In genomic region chr4:113646456-113646809, GRCh38 we compare ENCODE assay signal across 9 cellular contexts.
DNase-seq lines count a peak whose midpoint lies in the region; ATAC-seq, FAIRE-seq and TF ChIP-seq lines count a peak whose summit lies in the region.
"Had no signal": no experiment of that assay in that cellular context is flagged by ENCODE, and none has a peak within 500 bp of the region (broad histone marks: within the 10 kb centered on the region; RNA-seq: fewer than 3 reads in every experiment).

No MANE protein-coding gene starts in this region.

- H3K36me3 ChIP-seq in GM23338 (ENCODE audit: insufficient read depth) (no peaks in the 10 kb centered on the region), pancreas (no peaks in the 10 kb centered on the region)

- H3K36me3 Mint-ChIP-seq in GM23338 (ENCODE audit: low read depth) = no peaks in the 10 kb centered on the region
- H3K36me3 Mint-ChIP-seq in natural killer cell treated with Interleukin-12 subunit alpha and Interleukin-12 subunit beta and Interleukin-15 and Interleukin-18, amount 100 ng/mL, for 72 hours = no peaks in the 10 kb centered on the region

- no peaks in the 10 kb centered on the region for H4K20me1 ChIP-seq in GM23338 (replicated peaks; ENCODE audit: insufficient read depth)

- intact Hi-C loops in pancreas (cut with DNase I) = no loop called here

- ATAC-seq in GM23338 = peak; percentile 94
- peak in 3 of 4 donors; percentile 12 to 29 (median 26) for ATAC-seq in pancreas
- no peak for ATAC-seq in natural killer cell treated with Interleukin-12 subunit alpha and Interleukin-12 subunit beta and Interleukin-15 and Interleukin-18, amount 100 ng/mL, for 72 hours

- H3K4me2 ChIP-seq in GM23338 = peak overlapping the region; percentile 31; the same call in 1 of the 2 replicates

- H3K27ac ChIP-seq in GM23338 (ENCODE audit: low read depth) = peak overlapping the region; percentile 87
- peak overlapping the region in 2 of 4 donors; percentile 42 to 49 for H3K27ac ChIP-seq in pancreas

- no peaks in the 10 kb centered on the region for H3K27me3 Mint-ChIP-seq in GM23338 (ENCODE audit: insufficient read depth, low read depth, poor library complexity)
- H3K27me3 Mint-ChIP-seq in natural killer cell treated with Interleukin-12 subunit alpha and Interleukin-12 subunit beta and Interleukin-15 and Interleukin-18, amount 100 ng/mL, for 72 hours = no peaks in the 10 kb centered on the region
- H3K27me3 Mint-ChIP-seq: memory B cell had no signal

- peak overlapping the region; percentile 91 for H3K27ac Mint-ChIP-seq in GM23338
- H3K27ac Mint-ChIP-seq in natural killer cell treated with Interleukin-12 subunit alpha and Interleukin-12 subunit beta and Interleukin-15 and Interleukin-18, amount 100 ng/mL, for 72 hours = no peak overlapping the region
- H3K27ac Mint-ChIP-seq: memory B cell had no signal

- H3K4me3 ChIP-seq in GM23338 = no peak overlapping the region
- no peak overlapping the region for H3K4me3 ChIP-seq in fibroblast of the aortic adventitia (ENCODE audit: low read depth, low read length)
- H3K4me3 ChIP-seq in pancreas = no peak overlapping the region

- no peak for TF ChIP-seq CTCF in GM23338 (conservative IDR thresholded peaks at IDR 0.05; ENCODE audit: low read depth in 2 of 2)
- no peak for TF ChIP-seq CTCF in fibroblast of the aortic adventitia (IDR thresholded peaks at IDR 0.05; ENCODE audit: insufficient read depth, low read length)
- no peak for TF ChIP-seq CTCF in pancreas (IDR thresholded peaks at IDR 0.05)

- no peaks in the 10 kb centered on the region for H3K9me2 ChIP-seq in GM23338 (ENCODE audit: insufficient read depth)

- no peaks in the 10 kb centered on the region for H3K9me3 Mint-ChIP-seq in GM23338
- H3K9me3 Mint-ChIP-seq in natural killer cell treated with Interleukin-12 subunit alpha and Interleukin-12 subunit beta and Interleukin-15 and Interleukin-18, amount 100 ng/mL, for 72 hours = no peaks in the 10 kb centered on the region
- H3K9me3 Mint-ChIP-seq: memory B cell had no signal

- FAIRE-seq in pancreas (lab: Jason Lieb, UNC) = no peak

- H2AFZ ChIP-seq in GM23338 = no peak overlapping the region

- H3K4me1 ChIP-seq in GM23338 (ENCODE audit: insufficient read depth) (peaks cover 22% of the 10 kb centered on the region), pancreas (peaks cover 17 to 45% (median 21%) of the 10 kb centered on the region in 3 donors)

- H3K9me3 ChIP-seq in pancreas = no peaks in the 10 kb centered on the region

- no peaks in the 10 kb centered on the region for H3F3A ChIP-seq in GM23338 (replicated peaks; ENCODE audit: low read depth)

- DNase-seq in GM23338 (ENCODE audit: low spot score) = peak; percentile 73
- DNase-seq in NCI-H82 treated with DMSO at 0.1 percent for 48 hours (lab: John Stamatoyannopoulos, UW; ENCODE audit: unreplicated experiment) = peak; percentile 52
- DNase-seq in fibroblast of the aortic adventitia (ENCODE audit: low read depth) = peak; percentile 52
- no peak for DNase-seq in pancreas
- DNase-seq in natural killer cell treated with Interleukin-12 subunit alpha and Interleukin-12 subunit beta and Interleukin-15 and Interleukin-18, amount 100 ng/mL, for 72 hours (ENCODE audit: low spot score) = no peak
- DNase-seq in NCI-H2029 (lab: John Stamatoyannopoulos, UW) = no peak
- DNase-seq in NCI-H1105 treated with DMSO at 0.1 percent for 48 hours (lab: John Stamatoyannopoulos, UW) = no peak
- DNase-seq in SKM-1 treated with dmso at 0.1 percent for 144 hours (lab: John Stamatoyannopoulos, UW; ENCODE audit: unreplicated experiment) = no peak

- H3K79me2 ChIP-seq in GM23338 (replicated peaks; ENCODE audit: insufficient read depth) = no peaks in the 10 kb centered on the region

- H3K27me3 ChIP-seq in GM23338 (ENCODE audit: insufficient read depth) = no peaks in the 10 kb centered on the region
- H3K27me3 ChIP-seq in pancreas = no peaks in the 10 kb centered on the region

- H3K4me1 Mint-ChIP-seq in GM23338 = peaks cover 30% of the 10 kb centered on the region
- peaks cover 13 to 19% of the 10 kb centered on the region in 2 donors for H3K4me1 Mint-ChIP-seq in natural killer cell treated with Interleukin-12 subunit alpha and Interleukin-12 subunit beta and Interleukin-15 and Interleukin-18, amount 100 ng/mL, for 72 hours (ENCODE audit: low read depth in 2 of 2)

- 91 to 94% methylated on average over 2 of the region's 2 CpGs for WGBS in pancreas, 2 donors

- H3K4me3 Mint-ChIP-seq in GM23338 = peak overlapping the region; percentile 9; the same call in 2 of the 3 replicates
- H3K4me3 Mint-ChIP-seq in natural killer cell treated with Interleukin-12 subunit alpha and Interleukin-12 subunit beta and Interleukin-15 and Interleukin-18, amount 100 ng/mL, for 72 hours = no peak overlapping the region
- H3K4me3 Mint-ChIP-seq: memory B cell had no signal

TF ChIP-seq in GM23338, 12 proteins besides CTCF, POLR2A, EP300 and RAD21:
- TF ChIP-seq EZH2phosphoT487 (IDR thresholded peaks at IDR 0.05; ENCODE audit: unreplicated experiment) (no peak), ETS1 (IDR thresholded peaks at IDR 0.05) (peak; percentile 66), ZNF462 (CRISPR knock-in tag; IDR thresholded peaks at IDR 0.05) (peak; percentile 100), ZNF114 (CRISPR knock-in tag; IDR thresholded peaks at IDR 0.05) (peak; percentile 85; the same call in 1 of the 2 replicates)

Comparison
In these comparisons a context has a peak if more than half of its experiments do, and no peak if none do; other contexts are left out.
1. ATAC-seq: peak in GM23338 (single experiment) and pancreas (3 of 4); none in natural killer cell treated with Interleukin-12 subunit alpha and Interleukin-12 subunit beta and Interleukin-15 and Interleukin-18, amount 100 ng/mL, for 72 hours (0 of 2).
2. DNase-seq: peak in GM23338 (single experiment), NCI-H82 treated with DMSO at 0.1 percent for 48 hours (single experiment) and fibroblast of the aortic adventitia (single experiment); none in pancreas (0 of 6), natural killer cell treated with Interleukin-12 subunit alpha and Interleukin-12 subunit beta and Interleukin-15 and Interleukin-18, amount 100 ng/mL, for 72 hours (single experiment), NCI-H2029 (single experiment), NCI-H1105 treated with DMSO at 0.1 percent for 48 hours (single experiment) and SKM-1 treated with dmso at 0.1 percent for 144 hours (single experiment).